In genomic region chrX:3713225-3713936, GRCh38 we compare ENCODE assay signal across 8 cellular contexts. TPM values are rescaled to one million over a fixed set of nuclear protein-coding genes. Genes with fewer than 3 reads are reported as not detected.
DNase-seq lines count a peak whose midpoint lies in the region; ATAC-seq lines count a peak whose summit lies in the region.

Gene PRKX, minus strand, starts transcription at chrX:3713649. Its CDS starts 396 bp downstream, at chrX:3713253.

- peak; percentile 87 for ATAC-seq in HG02798 (IDR thresholded peaks at IDR 0.05; ENCODE audit: poor library complexity, unreplicated experiment)

- peaks cover 7% of the 10 kb centered on the region for H3K4me1 ChIP-seq in mucosa of stomach (ENCODE audit: control insufficient read depth, insufficient read depth, low read length)

- H3K9me3 ChIP-seq in mucosa of stomach (ENCODE audit: control insufficient read depth, low read length), result no peaks in the 10 kb centered on the region

- peak in 2 of 3 experiments; percentile 71 to 81 for DNase-seq in NCI-H1417 (lab: John Stamatoyannopoulos, UW)
- DNase-seq in NCI-H1417 treated with DMSO at 0.1 percent for 48 hours (lab: John Stamatoyannopoulos, UW), result no peak
- DNase-seq in NCI-H2171 treated with DMSO at 0.1 percent for 48 hours (lab: John Stamatoyannopoulos, UW), result peak; percentile 45
- DNase-seq in activated CD8-positive, alpha-beta memory T cell treated with anti-CD3 and anti-CD28 coated beads for 24 hours, result peak; percentile 90
- peak; percentile 34 for DNase-seq in stimulated activated CD8-positive, alpha-beta memory T cell treated with anti-CD3 and anti-CD28 coated beads, Interleukin-7, amount 100 ng/mL, for 24 hours (ENCODE audit: low read depth)

- in situ Hi-C loops in endometrial microvascular endothelial cells (cut with HindIII; ENCODE audit: inconsistent ontology term, low pct_unique_long_range_greater_than_20kb, low sequenced_read_pairs), result no loop called here

- peak within 1 kb of the TSS; percentile 50 for H3K9ac ChIP-seq in mucosa of stomach (ENCODE audit: low read length)

- no peaks in the 10 kb centered on the region for H3K36me3 ChIP-seq in mucosa of stomach (ENCODE audit: control insufficient read depth, insufficient read depth, low read length)

- H3K27me3 ChIP-seq in mucosa of stomach (ENCODE audit: control insufficient read depth, insufficient read depth, low read length), result no peaks in the 10 kb centered on the region

- peak within 1 kb of the TSS; percentile 31 for H3K4me3 ChIP-seq in mucosa of stomach (ENCODE audit: low read length)

RNA-seq across cellular contexts. Expression of gene PRKX, which starts in this region (rescaled TPM):
- total RNA-seq in endometrial microvascular endothelial cells (ENCODE audit: inconsistent ontology term), result 26.7 TPM
